Comparison of ENCODE assay signal across 1 cellular context in the genomic region with DNA sequence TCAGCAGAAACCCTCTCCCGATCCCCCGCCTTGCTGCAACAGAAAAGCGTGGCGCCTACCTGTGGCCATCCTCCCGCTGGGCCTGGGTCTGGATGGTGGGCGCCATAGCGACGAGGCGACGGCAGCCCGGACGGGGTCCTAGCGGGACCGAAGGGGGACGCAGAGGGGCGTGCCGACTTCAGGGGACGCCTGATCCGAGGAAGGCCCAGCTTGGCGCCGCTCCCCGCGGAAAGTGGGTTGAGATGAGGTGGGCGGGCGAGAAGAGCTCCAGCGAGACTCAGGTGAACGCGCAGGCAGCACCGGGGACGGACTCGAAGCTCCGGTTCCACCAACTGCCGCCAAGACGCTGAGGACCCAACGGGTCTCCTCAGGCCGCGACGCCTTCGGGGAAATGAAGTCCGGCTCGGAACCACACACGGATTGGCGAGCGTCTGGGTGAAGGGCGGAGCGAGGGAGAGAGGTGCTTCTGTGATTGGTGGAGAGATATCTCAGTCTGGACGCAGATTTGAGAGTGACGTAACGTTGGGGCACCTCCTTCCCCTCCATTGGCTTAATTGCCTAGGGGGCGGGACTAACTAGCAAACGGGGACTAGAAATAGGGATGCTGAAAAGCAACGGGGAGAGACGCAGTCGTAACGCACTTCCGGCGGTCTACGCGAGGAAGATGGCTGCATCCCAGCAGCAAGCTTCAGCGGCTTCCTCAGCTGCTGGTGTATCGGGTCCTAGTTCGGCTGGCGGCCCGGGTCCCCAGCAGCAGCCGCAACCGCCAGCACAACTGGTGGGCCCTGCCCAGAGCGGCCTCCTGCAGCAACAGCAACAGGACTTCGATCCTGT.
TF ChIP-seq lines count a peak whose summit lies in the region.

A gene with protein sequence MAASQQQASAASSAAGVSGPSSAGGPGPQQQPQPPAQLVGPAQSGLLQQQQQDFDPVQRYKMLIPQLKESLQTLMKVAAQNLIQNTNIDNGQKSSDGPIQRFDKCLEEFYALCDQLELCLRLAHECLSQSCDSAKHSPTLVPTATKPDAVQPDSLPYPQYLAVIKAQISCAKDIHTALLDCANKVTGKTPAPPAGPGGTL (plus strand): TSS at position 620 of the 834 bp plus-strand sequence. CDS start 45 bp downstream, at position 665.
TSS of gene PAF1 (minus strand) at position 348 of the 834 bp plus-strand sequence. CDS start at position 106, 242 bp downstream.

TF ChIP-seq in HepG2, 621 proteins besides CTCF, POLR2A, EP300 and RAD21 (continued from another document and continues in another):
- TF ChIP-seq, protein P1, sequence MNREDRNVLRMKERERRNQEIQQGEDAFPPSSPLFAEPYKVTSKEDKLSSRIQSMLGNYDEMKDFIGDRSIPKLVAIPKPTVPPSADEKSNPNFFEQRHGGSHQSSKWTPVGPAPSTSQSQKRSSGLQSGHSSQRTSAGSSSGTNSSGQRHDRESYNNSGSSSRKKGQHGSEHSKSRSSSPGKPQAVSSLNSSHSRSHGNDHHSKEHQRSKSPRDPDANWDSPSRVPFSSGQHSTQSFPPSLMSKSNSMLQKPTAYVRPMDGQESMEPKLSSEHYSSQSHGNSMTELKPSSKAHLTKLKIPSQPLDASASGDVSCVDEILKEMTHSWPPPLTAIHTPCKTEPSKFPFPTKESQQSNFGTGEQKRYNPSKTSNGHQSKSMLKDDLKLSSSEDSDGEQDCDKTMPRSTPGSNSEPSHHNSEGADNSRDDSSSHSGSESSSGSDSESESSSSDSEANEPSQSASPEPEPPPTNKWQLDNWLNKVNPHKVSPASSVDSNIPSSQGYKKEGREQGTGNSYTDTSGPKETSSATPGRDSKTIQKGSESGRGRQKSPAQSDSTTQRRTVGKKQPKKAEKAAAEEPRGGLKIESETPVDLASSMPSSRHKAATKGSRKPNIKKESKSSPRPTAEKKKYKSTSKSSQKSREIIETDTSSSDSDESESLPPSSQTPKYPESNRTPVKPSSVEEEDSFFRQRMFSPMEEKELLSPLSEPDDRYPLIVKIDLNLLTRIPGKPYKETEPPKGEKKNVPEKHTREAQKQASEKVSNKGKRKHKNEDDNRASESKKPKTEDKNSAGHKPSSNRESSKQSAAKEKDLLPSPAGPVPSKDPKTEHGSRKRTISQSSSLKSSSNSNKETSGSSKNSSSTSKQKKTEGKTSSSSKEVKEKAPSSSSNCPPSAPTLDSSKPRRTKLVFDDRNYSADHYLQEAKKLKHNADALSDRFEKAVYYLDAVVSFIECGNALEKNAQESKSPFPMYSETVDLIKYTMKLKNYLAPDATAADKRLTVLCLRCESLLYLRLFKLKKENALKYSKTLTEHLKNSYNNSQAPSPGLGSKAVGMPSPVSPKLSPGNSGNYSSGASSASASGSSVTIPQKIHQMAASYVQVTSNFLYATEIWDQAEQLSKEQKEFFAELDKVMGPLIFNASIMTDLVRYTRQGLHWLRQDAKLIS (CRISPR knock-in tag; IDR thresholded peaks at IDR 0.05): no peak
- peak; percentile 51; the same call in 1 of the 2 replicates for TF ChIP-seq KMT2A (CRISPR knock-in tag; IDR thresholded peaks at IDR 0.05)
- TF ChIP-seq GMEB2 (CRISPR knock-in tag; IDR thresholded peaks at IDR 0.05; ENCODE audit: low read depth): no peak
- peak; percentile 65 for TF ChIP-seq CEBPZ (IDR thresholded peaks at IDR 0.05; ENCODE audit: low read length)
- TF ChIP-seq POGZ (CRISPR knock-in tag; IDR thresholded peaks at IDR 0.05): 0 out of 2 replicates have a peak, but pooled peaks have one; percentile 41
- TF ChIP-seq KDM3A (CRISPR knock-in tag; IDR thresholded peaks at IDR 0.05; ENCODE audit: low read depth): peak; percentile 73; the same call in 1 of the 2 replicates
- TF ChIP-seq ZNF891 (CRISPR knock-in tag; IDR thresholded peaks at IDR 0.05): peak; percentile 56; the same call in 1 of the 2 replicates
- TF ChIP-seq, protein P2, sequence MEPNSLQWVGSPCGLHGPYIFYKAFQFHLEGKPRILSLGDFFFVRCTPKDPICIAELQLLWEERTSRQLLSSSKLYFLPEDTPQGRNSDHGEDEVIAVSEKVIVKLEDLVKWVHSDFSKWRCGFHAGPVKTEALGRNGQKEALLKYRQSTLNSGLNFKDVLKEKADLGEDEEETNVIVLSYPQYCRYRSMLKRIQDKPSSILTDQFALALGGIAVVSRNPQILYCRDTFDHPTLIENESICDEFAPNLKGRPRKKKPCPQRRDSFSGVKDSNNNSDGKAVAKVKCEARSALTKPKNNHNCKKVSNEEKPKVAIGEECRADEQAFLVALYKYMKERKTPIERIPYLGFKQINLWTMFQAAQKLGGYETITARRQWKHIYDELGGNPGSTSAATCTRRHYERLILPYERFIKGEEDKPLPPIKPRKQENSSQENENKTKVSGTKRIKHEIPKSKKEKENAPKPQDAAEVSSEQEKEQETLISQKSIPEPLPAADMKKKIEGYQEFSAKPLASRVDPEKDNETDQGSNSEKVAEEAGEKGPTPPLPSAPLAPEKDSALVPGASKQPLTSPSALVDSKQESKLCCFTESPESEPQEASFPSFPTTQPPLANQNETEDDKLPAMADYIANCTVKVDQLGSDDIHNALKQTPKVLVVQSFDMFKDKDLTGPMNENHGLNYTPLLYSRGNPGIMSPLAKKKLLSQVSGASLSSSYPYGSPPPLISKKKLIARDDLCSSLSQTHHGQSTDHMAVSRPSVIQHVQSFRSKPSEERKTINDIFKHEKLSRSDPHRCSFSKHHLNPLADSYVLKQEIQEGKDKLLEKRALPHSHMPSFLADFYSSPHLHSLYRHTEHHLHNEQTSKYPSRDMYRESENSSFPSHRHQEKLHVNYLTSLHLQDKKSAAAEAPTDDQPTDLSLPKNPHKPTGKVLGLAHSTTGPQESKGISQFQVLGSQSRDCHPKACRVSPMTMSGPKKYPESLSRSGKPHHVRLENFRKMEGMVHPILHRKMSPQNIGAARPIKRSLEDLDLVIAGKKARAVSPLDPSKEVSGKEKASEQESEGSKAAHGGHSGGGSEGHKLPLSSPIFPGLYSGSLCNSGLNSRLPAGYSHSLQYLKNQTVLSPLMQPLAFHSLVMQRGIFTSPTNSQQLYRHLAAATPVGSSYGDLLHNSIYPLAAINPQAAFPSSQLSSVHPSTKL (CRISPR knock-in tag; IDR thresholded peaks at IDR 0.05): 0 out of 2 replicates have a peak, but pooled peaks have one; percentile 20
- TF ChIP-seq, protein P3, sequence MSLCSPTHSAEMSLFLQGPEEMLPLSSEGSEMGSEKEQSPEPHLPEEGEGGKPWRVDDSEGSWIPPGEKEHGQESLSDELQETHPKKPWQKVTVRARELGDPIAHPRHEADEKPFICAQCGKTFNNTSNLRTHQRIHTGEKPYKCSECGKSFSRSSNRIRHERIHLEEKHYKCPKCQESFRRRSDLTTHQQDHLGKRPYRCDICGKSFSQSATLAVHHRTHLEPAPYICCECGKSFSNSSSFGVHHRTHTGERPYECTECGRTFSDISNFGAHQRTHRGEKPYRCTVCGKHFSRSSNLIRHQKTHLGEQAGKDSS (CRISPR knock-in tag; IDR thresholded peaks at IDR 0.05; ENCODE audit: borderline replicate concordance, low read depth): peak; percentile 31; the same call in 1 of the 2 replicates
- TF ChIP-seq CHD4 (IDR thresholded peaks at IDR 0.05; ENCODE audit: borderline replicate concordance, low read length): 0 out of 2 replicates have a peak, but pooled peaks have one; percentile 4
- TF ChIP-seq ZBTB7A (CRISPR knock-in tag; IDR thresholded peaks at IDR 0.05): peak; percentile 88; the same call in 1 of the 2 replicates
- TF ChIP-seq ARNTL (CRISPR knock-in tag; IDR thresholded peaks at IDR 0.05): no peak; the same call in 1 of the 2 replicates
- TF ChIP-seq FOXC1 (CRISPR knock-in tag; IDR thresholded peaks at IDR 0.05; ENCODE audit: borderline replicate concordance): peak; percentile 11; the same call in 1 of the 2 replicates
- 0 out of 2 replicates have a peak, but pooled peaks have one; percentile 39 for TF ChIP-seq NAIF1 (CRISPR knock-in tag; IDR thresholded peaks at IDR 0.05; ENCODE audit: borderline replicate concordance)
- peak; percentile 78; the same call in 1 of the 2 replicates for TF ChIP-seq ZBTB43 (CRISPR knock-in tag; conservative IDR thresholded peaks at IDR 0.05)
- TF ChIP-seq NFKB2 (CRISPR knock-in tag; IDR thresholded peaks at IDR 0.05; ENCODE audit: borderline replicate concordance): peak; percentile 46; the same call in 1 of the 2 replicates
- peak; percentile 15; the same call in 1 of the 2 replicates for TF ChIP-seq FOSL2 (CRISPR knock-in tag; IDR thresholded peaks at IDR 0.05)
- TF ChIP-seq, protein P4, sequence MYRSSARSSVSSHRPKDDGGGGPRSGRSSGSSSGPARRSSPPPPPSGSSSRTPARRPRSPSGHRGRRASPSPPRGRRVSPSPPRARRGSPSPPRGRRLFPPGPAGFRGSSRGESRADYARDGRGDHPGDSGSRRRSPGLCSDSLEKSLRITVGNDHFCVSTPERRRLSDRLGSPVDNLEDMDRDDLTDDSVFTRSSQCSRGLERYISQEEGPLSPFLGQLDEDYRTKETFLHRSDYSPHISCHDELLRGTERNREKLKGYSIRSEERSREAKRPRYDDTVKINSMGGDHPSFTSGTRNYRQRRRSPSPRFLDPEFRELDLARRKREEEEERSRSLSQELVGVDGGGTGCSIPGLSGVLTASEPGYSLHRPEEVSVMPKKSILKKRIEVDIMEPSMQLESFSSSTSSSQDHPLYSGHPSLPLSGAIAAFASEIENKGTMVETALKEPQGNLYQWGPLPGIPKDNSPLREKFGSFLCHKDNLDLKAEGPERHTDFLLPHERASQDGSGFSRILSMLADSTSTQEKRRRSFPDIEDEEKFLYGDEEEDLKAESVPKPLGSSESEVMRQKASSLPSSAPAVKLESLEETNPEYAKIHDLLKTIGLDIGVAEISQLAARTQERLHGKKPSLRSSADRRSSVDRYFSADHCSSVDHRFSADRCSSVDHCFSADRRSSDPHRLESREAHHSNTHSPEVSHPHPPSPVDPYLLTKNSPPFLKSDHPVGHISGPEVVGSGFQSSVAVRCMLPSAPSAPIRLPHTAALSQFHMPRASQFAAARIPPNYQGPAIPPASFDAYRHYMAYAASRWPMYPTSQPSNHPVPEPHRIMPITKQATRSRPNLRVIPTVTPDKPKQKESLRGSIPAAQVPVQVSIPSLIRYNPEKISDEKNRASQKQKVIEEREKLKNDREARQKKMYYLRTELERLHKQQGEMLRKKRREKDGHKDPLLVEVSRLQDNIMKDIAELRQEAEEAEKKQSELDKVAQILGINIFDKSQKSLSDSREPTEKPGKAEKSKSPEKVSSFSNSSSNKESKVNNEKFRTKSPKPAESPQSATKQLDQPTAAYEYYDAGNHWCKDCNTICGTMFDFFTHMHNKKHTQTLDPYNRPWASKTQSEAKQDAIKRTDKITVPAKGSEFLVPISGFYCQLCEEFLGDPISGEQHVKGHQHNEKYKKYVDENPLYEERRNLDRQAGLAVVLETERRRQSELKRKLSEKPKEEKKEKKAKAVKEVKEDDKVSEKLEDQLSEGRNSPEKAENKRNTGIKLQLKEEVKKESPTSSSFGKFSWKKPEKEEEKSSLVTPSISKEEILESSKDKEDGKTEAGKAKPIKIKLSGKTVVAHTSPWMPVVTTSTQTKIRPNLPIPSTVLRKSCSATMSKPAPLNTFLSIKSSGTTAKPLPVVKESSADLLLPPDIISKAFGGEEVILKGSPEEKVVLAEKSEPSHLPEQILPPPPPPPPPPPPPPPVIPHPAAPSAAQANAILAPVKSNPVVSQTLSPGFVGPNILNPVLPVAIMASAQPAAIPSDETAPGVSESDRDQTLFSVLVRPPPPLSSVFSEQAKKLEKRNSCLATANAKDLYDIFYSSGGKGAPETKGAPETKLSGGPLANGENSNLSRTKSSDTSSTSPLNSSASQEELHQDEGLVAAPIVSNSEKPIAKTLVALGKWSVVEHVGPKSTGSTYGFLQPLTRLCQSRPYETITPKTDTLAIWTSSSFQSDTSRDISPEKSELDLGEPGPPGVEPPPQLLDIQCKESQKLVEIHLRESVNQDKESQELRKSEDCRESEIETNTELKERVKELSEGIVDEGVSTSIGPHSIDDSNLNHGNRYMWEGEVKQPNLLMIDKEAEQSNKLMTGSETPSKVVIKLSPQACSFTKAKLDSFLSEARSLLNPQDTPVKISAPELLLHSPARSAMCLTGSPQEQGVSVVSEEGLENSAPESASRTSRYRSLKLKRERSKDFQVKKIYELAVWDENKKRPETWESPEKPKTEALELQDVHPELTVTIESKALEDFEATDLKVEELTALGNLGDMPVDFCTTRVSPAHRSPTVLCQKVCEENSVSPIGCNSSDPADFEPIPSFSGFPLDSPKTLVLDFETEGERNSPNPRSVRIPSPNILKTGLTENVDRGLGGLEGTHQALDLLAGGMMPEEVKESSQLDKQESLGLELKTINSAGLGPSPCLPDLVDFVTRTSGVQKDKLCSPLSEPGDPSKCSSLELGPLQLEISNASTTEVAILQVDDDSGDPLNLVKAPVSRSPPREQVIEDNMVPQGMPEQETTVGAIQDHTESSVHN (CRISPR knock-in tag; IDR thresholded peaks at IDR 0.05): peak; percentile 82; the same call in 1 of the 2 replicates
